ENCODE assay signal across 14 cellular contexts in genomic region chr6:170174771-170175643, GRCh38.
A peak's percentile ranks its signal among the peaks of the same experiment; 100 is the strongest.
DNase-seq lines count a peak whose midpoint lies in the region; ATAC-seq and TF ChIP-seq lines count a peak whose summit lies in the region.
"Had no signal": no experiment of that assay in that cellular context is flagged by ENCODE, and none has a peak within 500 bp of the region (broad histone marks: within the 10 kb centered on the region; RNA-seq: fewer than 3 reads in every experiment).

No MANE protein-coding gene starts in this region.

- ATAC-seq in right lobe of liver (no peak), GM18519 (IDR thresholded peaks at IDR 0.05; ENCODE audit: low FRiP score, unreplicated experiment) (no peak)
- ATAC-seq: activated CD4-positive, CD25-positive, alpha-beta regulatory T cell treated with anti-CD3 and anti-CD28 coated beads, Interleukin-2, amount 50 U/mL, for 24 hours; activated T-cell treated with anti-CD3 and anti-CD28 coated beads, Interleukin-2, amount 50 U/mL, for 4 hours had no signal

- DNase-seq in Daoy (ENCODE audit: low read depth) (peak; percentile 3), RWPE1 (ENCODE audit: low spot score) (no peak), right lobe of liver (peak; percentile 23 to 50 (median 42)), NCI-H2227 treated with DMSO at 0.1 percent for 48 hours (lab: John Stamatoyannopoulos, UW) (no peak), NCI-H82 treated with DMSO at 0.1 percent for 48 hours (lab: John Stamatoyannopoulos, UW; ENCODE audit: unreplicated experiment) (no peak)
- DNase-seq: activated T-cell treated with anti-CD3 and anti-CD28 coated beads, Interleukin-2, amount 50 U/mL, for 4 hours; HCEC 1CT; NCI-H1694; nephron progenitor cell; stimulated activated CD4-positive, alpha-beta T cell treated with anti-CD3 and anti-CD28 coated beads, Interleukin-2, amount 100 ng/mL, for 24 hours had no signal

- H3K36me3 ChIP-seq in right lobe of liver (no peaks in the 10 kb centered on the region), skeletal muscle tissue (ENCODE audit: control insufficient read depth in 3 of 3, insufficient read depth in 3 of 3, low read length in 3 of 3) (no peaks in the 10 kb centered on the region)

- WGBS in right lobe of liver (ENCODE audit: insufficient coverage, low coverage, low lambda C conversion rate, missing lambda C conversion rate) = no CpG with 5 or more reads among the region's 37 CpGs

- no peaks in the 10 kb centered on the region for H3K27me3 ChIP-seq in right lobe of liver
- H3K27me3 ChIP-seq in skeletal muscle tissue (ENCODE audit: control insufficient read depth in 3 of 3, insufficient read depth in 3 of 3, low read length in 3 of 3) = no peaks in the 10 kb centered on the region

- POLR2A ChIA-PET in RWPE1 (lab: Yijun Ruan, JAX; ENCODE audit: low non-redundant PET) = no interaction called here

- no peak overlapping the region for H3K9ac ChIP-seq in skeletal muscle tissue (ENCODE audit: low read depth in 1 of 3, low read length in 3 of 3)

- intact Hi-C loops in right lobe of liver (cut with DNase I) = loop anchor here in 1 of 2 donors (10.0 kb wide), 1 partner anchor 110 kb away; no protein-coding TSS in a partner anchor

- no peak for TF ChIP-seq POLR2A in right lobe of liver (IDR thresholded peaks at IDR 0.05)

- H3K4me1 ChIP-seq in right lobe of liver = peaks cover 0 to 23% (median 10%) of the 10 kb centered on the region in 4 donors
- peaks cover 18 to 27% (median 24%) of the 10 kb centered on the region in 3 donors for H3K4me1 ChIP-seq in skeletal muscle tissue (ENCODE audit: control insufficient read depth in 3 of 3, insufficient read depth in 3 of 3, low read length in 3 of 3)

- TF ChIP-seq CTCF in RWPE1 (conservative IDR thresholded peaks at IDR 0.05; ENCODE audit: low read depth) (no peak), right lobe of liver (IDR thresholded peaks at IDR 0.05) (no peak)

- H3K27ac ChIP-seq in RWPE1 = peak overlapping the region; percentile 31
- H3K27ac ChIP-seq in right lobe of liver = no peak overlapping the region
- peak overlapping the region; percentile 70 for H3K27ac ChIP-seq in skeletal muscle tissue (ENCODE audit: low read depth, low read length)

- H3K9me3 ChIP-seq in right lobe of liver = no peaks in the 10 kb centered on the region
- H3K9me3 ChIP-seq in skeletal muscle tissue (ENCODE audit: control insufficient read depth in 3 of 3, low read length in 3 of 3) = no peaks in the 10 kb centered on the region

- CTCF ChIA-PET in RWPE1 (lab: Yijun Ruan, JAX) = interaction anchor here (0.6 kb wide), 1 partner anchor 1248 kb away, joined by 4 read pairs; no protein-coding TSS in a partner anchor

- H3K4me3 ChIP-seq in right lobe of liver (no peak overlapping the region), skeletal muscle tissue (ENCODE audit: low read length in 3 of 3) (no peak overlapping the region)
- H3K4me3 ChIP-seq: lung had no signal

Comparison
In these comparisons a context has a peak if more than half of its experiments do, and no peak if none do; other contexts are left out.
1. DNase-seq: peak in Daoy (single experiment) and right lobe of liver (3 of 3); none in RWPE1 (single experiment), NCI-H2227 treated with DMSO at 0.1 percent for 48 hours (single experiment) and NCI-H82 treated with DMSO at 0.1 percent for 48 hours (single experiment).
2. H3K27ac ChIP-seq: peak in RWPE1 (single experiment) and skeletal muscle tissue (single experiment); none in right lobe of liver (0 of 3).